In genomic region chrX:43661521-43662240, GRCh38 we compare ENCODE assay signal across 17 cellular contexts. TPM values are rescaled to one million over a fixed set of nuclear protein-coding genes. Genes with fewer than 3 reads are reported as not detected.
DNase-seq lines count a peak whose midpoint lies in the region; ATAC-seq, FAIRE-seq and TF ChIP-seq lines count a peak whose summit lies in the region.
"Had no signal": no experiment of that assay in that cellular context is flagged by ENCODE, and none has a peak within 500 bp of the region (broad histone marks: within the 10 kb centered on the region; RNA-seq: fewer than 3 reads in every experiment).

No MANE protein-coding gene starts in this region.

- CTCF ChIA-PET in activated CD8-positive, alpha-beta memory T cell treated with anti-CD3 and anti-CD28 coated beads, Interleukin-2, amount 10 ng/mL, durations not matched to agents 7 days and 5 days (lab: Charles Lee) = no interaction called here

- FAIRE-seq in frontal cortex (lab: Jason Lieb, UNC) = no peak
- FAIRE-seq: GM12892, K562 had no signal

- H3K4me1 Mint-ChIP-seq in activated CD8-positive, alpha-beta memory T cell treated with anti-CD3 and anti-CD28 coated beads, Interleukin-2, amount 10 ng/mL, durations not matched to agents 7 days and 5 days = peaks cover 9% of the 10 kb centered on the region
- H3K4me1 Mint-ChIP-seq: CD4-positive, alpha-beta memory T cell had no signal

- peak; percentile 50 for DNase-seq in astrocyte of the hippocampus (ENCODE audit: low read depth, low spot score)
- peak; percentile 50 for DNase-seq in fibroblast of the aortic adventitia (ENCODE audit: low read depth)
- DNase-seq in aorta = no peak
- DNase-seq in activated CD8-positive, alpha-beta memory T cell treated with anti-CD3 and anti-CD28 coated beads, Interleukin-2, amount 10 ng/mL, durations not matched to agents 7 days and 5 days = no peak
- DNase-seq in NCI-H446 treated with DMSO at 0.1 percent for 48 hours (lab: John Stamatoyannopoulos, UW) = no peak
- no peak for DNase-seq in frontal cortex (ENCODE audit: low spot score in 2 of 2)
- DNase-seq: activated CD4-positive, CD25-positive, alpha-beta regulatory T cell; activated naive CD4-positive, alpha-beta T cell treated with Interleukin-2 at 50 U/mL for 16 hours; CD4-positive, alpha-beta memory T cell; NCI-H1436; NCI-H510A; PC-3; testis had no signal

- peak; percentile 51 for ATAC-seq in aorta (ENCODE audit: low FRiP score)
- no peak for ATAC-seq in activated CD8-positive, alpha-beta memory T cell treated with anti-CD3 and anti-CD28 coated beads, Interleukin-2, amount 10 ng/mL, durations not matched to agents 7 days and 5 days
- ATAC-seq: K562, PC-3 had no signal

- H3K4me3 ChIP-seq in fibroblast of the aortic adventitia (ENCODE audit: low read depth, low read length) (no peak overlapping the region), muscle layer of duodenum (ENCODE audit: low read depth in 1 of 2, low read length in 2 of 2) (peak overlapping the region in 1 of 2 donors; percentile 7), aorta (ENCODE audit: low read length in 2 of 2) (no peak overlapping the region)
- H3K4me3 ChIP-seq: K562, testis had no signal

- no peak overlapping the region for H3K4me3 Mint-ChIP-seq in activated CD8-positive, alpha-beta memory T cell treated with anti-CD3 and anti-CD28 coated beads, Interleukin-2, amount 10 ng/mL, durations not matched to agents 7 days and 5 days
- H3K4me3 Mint-ChIP-seq: CD4-positive, alpha-beta memory T cell had no signal

- H3K27ac ChIP-seq in muscle layer of duodenum (ENCODE audit: low read length) (peak overlapping the region; percentile 79), aorta (ENCODE audit: low read depth in 1 of 2, low read length in 2 of 2) (no peak overlapping the region)
- H3K27ac ChIP-seq: epithelial cell of prostate, testis had no signal

- H3K4me1 ChIP-seq in muscle layer of duodenum (ENCODE audit: control insufficient read depth in 1 of 2, insufficient read depth in 2 of 2, low read length in 2 of 2) (peaks cover 0 to 6% of the 10 kb centered on the region in 2 donors), aorta (ENCODE audit: control insufficient read depth in 1 of 2, insufficient read depth in 2 of 2, low read length in 2 of 2) (no peaks in the 10 kb centered on the region)
- H3K4me1 ChIP-seq: testis had no signal

- H3K9me3 Mint-ChIP-seq in activated CD8-positive, alpha-beta memory T cell treated with anti-CD3 and anti-CD28 coated beads, Interleukin-2, amount 10 ng/mL, durations not matched to agents 7 days and 5 days (ENCODE audit: low read depth) = no peaks in the 10 kb centered on the region
- H3K9me3 Mint-ChIP-seq: CD4-positive, alpha-beta memory T cell had no signal

- 23 to 52% methylated on average over 4 of the region's 4 CpGs for WGBS in aorta, 2 donors

- H3K9me3 ChIP-seq in muscle layer of duodenum (ENCODE audit: control insufficient read depth in 1 of 2, low read length in 2 of 2) (no peaks in the 10 kb centered on the region), aorta (ENCODE audit: control insufficient read depth, low read length) (no peaks in the 10 kb centered on the region)
- H3K9me3 ChIP-seq: testis had no signal

- H3K27me3 ChIP-seq in muscle layer of duodenum (ENCODE audit: low read depth, low read length) (no peaks in the 10 kb centered on the region), aorta (ENCODE audit: control insufficient read depth in 1 of 2, insufficient read depth in 2 of 2, low read length in 1 of 2) (no peaks in the 10 kb centered on the region)
- H3K27me3 ChIP-seq: testis had no signal

- no peaks in the 10 kb centered on the region for H3K36me3 ChIP-seq in muscle layer of duodenum (ENCODE audit: control insufficient read depth in 1 of 2, insufficient read depth in 2 of 2, low read length in 2 of 2)
- H3K36me3 ChIP-seq in aorta (ENCODE audit: control insufficient read depth in 1 of 2, insufficient read depth in 2 of 2, low read length in 1 of 2) = no peaks in the 10 kb centered on the region

- intact Hi-C loops in aorta (cut with DNase I) = no loop called here

- TF ChIP-seq CTCF in fibroblast of the aortic adventitia (IDR thresholded peaks at IDR 0.05; ENCODE audit: insufficient read depth, low read length) = no peak

- H3K27ac Mint-ChIP-seq in activated CD8-positive, alpha-beta memory T cell treated with anti-CD3 and anti-CD28 coated beads, Interleukin-2, amount 10 ng/mL, durations not matched to agents 7 days and 5 days = no peak overlapping the region
- H3K27ac Mint-ChIP-seq: CD4-positive, alpha-beta memory T cell had no signal

- no peaks in the 10 kb centered on the region for H3K36me3 Mint-ChIP-seq in activated CD8-positive, alpha-beta memory T cell treated with anti-CD3 and anti-CD28 coated beads, Interleukin-2, amount 10 ng/mL, durations not matched to agents 7 days and 5 days
- H3K36me3 Mint-ChIP-seq: CD4-positive, alpha-beta memory T cell had no signal

- no peaks in the 10 kb centered on the region for H3K27me3 Mint-ChIP-seq in activated CD8-positive, alpha-beta memory T cell treated with anti-CD3 and anti-CD28 coated beads, Interleukin-2, amount 10 ng/mL, durations not matched to agents 7 days and 5 days

RNA-seq across cellular contexts. Expression of gene MAOA, which starts 5.6 kb away (rescaled TPM):
- total RNA-seq in fibroblast of the aortic adventitia (ENCODE audit: low replicate concordance) = 4.7 and 9.6 TPM in 2 replicates
- 10 to 100 TPM; 29.6 to 68.2 TPM for total RNA-seq in aorta
- polyA plus RNA-seq in aorta = 100 to 1,000 TPM in 1 of 2 donors, 10 to 100 TPM in 1; 96.8 to 108 TPM
- 1 to 10 TPM; 2.6 to 3.1 TPM for total RNA-seq in activated CD8-positive, alpha-beta memory T cell treated with anti-CD3 and anti-CD28 coated beads, Interleukin-2, amount 10 ng/mL, durations not matched to agents 7 days and 5 days
- 13.5 TPM for total RNA-seq in frontal cortex

Comparison
In these comparisons a context has a peak if more than half of its experiments do, and no peak if none do; other contexts are left out.
1. DNase-seq: peak in astrocyte of the hippocampus (single experiment) and fibroblast of the aortic adventitia (single experiment); none in aorta (0 of 2), activated CD8-positive, alpha-beta memory T cell treated with anti-CD3 and anti-CD28 coated beads, Interleukin-2, amount 10 ng/mL, durations not matched to agents 7 days and 5 days (single experiment), NCI-H446 treated with DMSO at 0.1 percent for 48 hours (single experiment) and frontal cortex (0 of 2).